In genomic region chr15:78355185-78355584, GRCh38 we compare ENCODE assay signal across 33 cellular contexts. TPM values are rescaled to one million over a fixed set of nuclear protein-coding genes. Genes with fewer than 3 reads are reported as not detected.
"Had no signal": no experiment of that assay in that cellular context is flagged by ENCODE, and none has a peak within 500 bp of the region (broad histone marks: within the 10 kb centered on the region; RNA-seq: fewer than 3 reads in every experiment).

No MANE protein-coding gene starts in this region.

- H3K4me3 ChIP-seq: esophagus muscularis mucosa, gastrocnemius medialis, heart left ventricle had no signal

- ATAC-seq: activated CD4-positive, CD25-positive, alpha-beta regulatory T cell treated with anti-CD3 and anti-CD28 coated beads, Interleukin-2, amount 50 U/mL, for 24 hours; activated CD8-positive, alpha-beta T cell treated with anti-CD3 and anti-CD28 coated beads for 36 hours; activated T-cell treated with anti-CD3 and anti-CD28 coated beads, Interleukin-2, amount 50 U/mL, for 4 hours; activated T-helper 17 cell treated with anti-CD3 and anti-CD28 coated beads, Interleukin-2, amount 50 U/mL, for 72 hours; effector memory CD8-positive, alpha-beta T cell; foreskin keratinocyte; gastrocnemius medialis; heart left ventricle; T-helper 17 cell had no signal

- DNase-seq: activated B cell treated with CpG ODN at 0.5 μM for 24 hours; activated CD4-positive, alpha-beta T cell treated with anti-CD3 and anti-CD28 coated beads for 48 hours; activated CD4-positive, alpha-beta T cell treated with anti-CD3 and anti-CD28 coated beads, Interleukin-2, amount 50 U/mL, for 1 hour; activated CD4-positive, alpha-beta T cell treated with anti-CD3 and anti-CD28 coated beads, Interleukin-2, amount 50 U/mL, for 48 hours; activated CD8-positive, alpha-beta memory T cell treated with anti-CD3 and anti-CD28 coated beads for 24 hours; activated CD8-positive, alpha-beta T cell treated with anti-CD3 and anti-CD28 coated beads for 36 hours; activated effector memory CD4-positive, alpha-beta T cell treated with Interleukin-2 at 50 U/mL for 16 hours; activated gamma-delta T cell treated with Interleukin-2 at 50 U/mL for 16 hours; activated naive CD4-positive, alpha-beta T cell treated with anti-CD3 and anti-CD28 coated beads, Interleukin-2, amount 50 U/mL, for 16 hours; activated naive CD4-positive, alpha-beta T cell treated with Interleukin-2 at 50 U/mL for 16 hours; activated T-cell treated with anti-CD3 and anti-CD28 coated beads, Interleukin-2, amount 50 U/mL, for 4 hours; amniotic stem cell; anterior cingulate cortex; brain microvascular endothelial cell; cortex of kidney; dermis blood vessel endothelial cell; effector CD4-positive, alpha-beta T cell; effector memory CD8-positive, alpha-beta T cell; erythroblast; foreskin keratinocyte; gastrocnemius medialis; glutamatergic neuron; heart left ventricle; T-helper 17 cell; T1000; WERI-Rb-1 had no signal

- H3K36me3 ChIP-seq: brain microvascular endothelial cell, esophagus muscularis mucosa, gastrocnemius medialis, heart left ventricle, WERI-Rb-1 had no signal

- H3K9me3 ChIP-seq: esophagus muscularis mucosa, gastrocnemius medialis, heart left ventricle had no signal

- H3K4me1 ChIP-seq: esophagus muscularis mucosa, foreskin keratinocyte, heart left ventricle had no signal

- H3K27ac ChIP-seq: brain microvascular endothelial cell, esophagus muscularis mucosa, foreskin keratinocyte, gastrocnemius medialis, heart left ventricle, WERI-Rb-1 had no signal

- FAIRE-seq: astrocyte, bronchial epithelial cell, colon had no signal

RNA-seq across cellular contexts. Expression of gene CRABP1, which starts 15.0 kb away (rescaled TPM):
- total RNA-seq: activated B cell treated with CpG ODN at 0.5 μM for 24 hours; activated T-cell treated with anti-CD3 and anti-CD28 coated beads, Interleukin-2, amount 50 U/mL, for 4 hours; activated T-helper 17 cell treated with anti-CD3 and anti-CD28 coated beads, Interleukin-2, amount 50 U/mL, for 72 hours; bronchial epithelial cell; cardiac septum; dermis blood vessel endothelial cell; esophagus muscularis mucosa; foreskin keratinocyte; gastrocnemius medialis; T-helper 17 cell had no signal
- polyA plus RNA-seq: foreskin keratinocyte, heart left ventricle had no signal
